Comparison of ENCODE assay signal across 10 cellular contexts in genomic region chr7:22551768-22552513, GRCh38. TPM values are rescaled to one million over a fixed set of nuclear protein-coding genes. Genes with fewer than 3 reads are reported as not detected.
DNase-seq lines count a peak whose midpoint lies in the region; ATAC-seq and TF ChIP-seq lines count a peak whose summit lies in the region.
"Had no signal": no experiment of that assay in that cellular context is flagged by ENCODE, and none has a peak within 500 bp of the region (broad histone marks: within the 10 kb centered on the region; RNA-seq: fewer than 3 reads in every experiment).

No MANE protein-coding gene starts in this region.

- H3K4me1 Mint-ChIP-seq in WTC11, result peaks cover 25% of the 10 kb centered on the region

- POLR2A ChIA-PET in WTC11 (lab: Charles Lee), result no interaction called here

- H3K9me3 ChIP-seq in aorta (ENCODE audit: control insufficient read depth, low read length), result no peaks in the 10 kb centered on the region

- no peak overlapping the region for H3K4me3 ChIP-seq in aorta (ENCODE audit: low read length in 2 of 2)

- H3K4me3 Mint-ChIP-seq in WTC11, result no peak overlapping the region

- peak; percentile 36 for DNase-seq in germinal center (ENCODE audit: low spot score)
- no peak for DNase-seq in C1 segment of cervical spinal cord (lab: John Stamatoyannopoulos, UW)
- DNase-seq in WTC11 (ENCODE audit: low spot score), result no peak
- DNase-seq in aorta, result no peak
- no peak for DNase-seq in stimulated activated CD4-positive, alpha-beta T cell treated with anti-CD3 and anti-CD28 coated beads, Interleukin-2, amount 100 ng/mL, for 48 hours
- DNase-seq: KG1, NCI-H510A treated with DMSO at 0.1 percent for 48 hours had no signal

- ATAC-seq in GM18520 (IDR thresholded peaks at IDR 0.05; ENCODE audit: unreplicated experiment) (peak; percentile 50), GM21390 (IDR thresholded peaks at IDR 0.05; ENCODE audit: unreplicated experiment) (peak; percentile 89), HG03095 (IDR thresholded peaks at IDR 0.05; ENCODE audit: unreplicated experiment) (peak; percentile 79), WTC11 (no peak), aorta (ENCODE audit: low FRiP score) (no peak)

- no peak overlapping the region for H3K27ac Mint-ChIP-seq in WTC11

- no peak for TF ChIP-seq CTCF in WTC11 (IDR thresholded peaks at IDR 0.05)

- H3K27ac ChIP-seq in aorta (ENCODE audit: low read depth in 1 of 2, low read length in 2 of 2), result no peak overlapping the region

- no peaks in the 10 kb centered on the region for H3K4me1 ChIP-seq in aorta (ENCODE audit: control insufficient read depth in 1 of 2, insufficient read depth in 2 of 2, low read length in 2 of 2)

- no peaks in the 10 kb centered on the region for H3K36me3 Mint-ChIP-seq in WTC11

- no peaks in the 10 kb centered on the region for H3K27me3 ChIP-seq in aorta (ENCODE audit: control insufficient read depth in 1 of 2, insufficient read depth in 2 of 2, low read length in 1 of 2)

- WGBS in aorta, 2 donors, result 90% methylated on average over 8 of the region's 8 CpGs

- CTCF ChIA-PET in WTC11 (lab: Charles Lee), result no interaction called here

- H3K9me3 Mint-ChIP-seq in WTC11, result no peaks in the 10 kb centered on the region; the same call in 1 of the 2 replicates

- no peaks in the 10 kb centered on the region for H3K36me3 ChIP-seq in aorta (ENCODE audit: control insufficient read depth in 1 of 2, insufficient read depth in 2 of 2, low read length in 1 of 2)

- intact Hi-C loops in aorta (cut with DNase I), result no loop called here

- H3K27me3 Mint-ChIP-seq in WTC11 (ENCODE audit: low read depth), result peaks cover 4% of the 10 kb centered on the region; the same call in 1 of the 2 replicates

TF ChIP-seq in WTC11, 78 proteins besides CTCF, POLR2A, EP300 and RAD21:
- TF ChIP-seq MAX (CRISPR knock-in tag; IDR thresholded peaks at IDR 0.05), result no peak
- TF ChIP-seq ZSCAN18 (CRISPR knock-in tag; IDR thresholded peaks at IDR 0.05), result no peak
- TF ChIP-seq SOX15 (CRISPR knock-in tag; IDR thresholded peaks at IDR 0.05), result no peak
- no peak for TF ChIP-seq SMAD4 (CRISPR knock-in tag; IDR thresholded peaks at IDR 0.05)
- TF ChIP-seq, protein P1, sequence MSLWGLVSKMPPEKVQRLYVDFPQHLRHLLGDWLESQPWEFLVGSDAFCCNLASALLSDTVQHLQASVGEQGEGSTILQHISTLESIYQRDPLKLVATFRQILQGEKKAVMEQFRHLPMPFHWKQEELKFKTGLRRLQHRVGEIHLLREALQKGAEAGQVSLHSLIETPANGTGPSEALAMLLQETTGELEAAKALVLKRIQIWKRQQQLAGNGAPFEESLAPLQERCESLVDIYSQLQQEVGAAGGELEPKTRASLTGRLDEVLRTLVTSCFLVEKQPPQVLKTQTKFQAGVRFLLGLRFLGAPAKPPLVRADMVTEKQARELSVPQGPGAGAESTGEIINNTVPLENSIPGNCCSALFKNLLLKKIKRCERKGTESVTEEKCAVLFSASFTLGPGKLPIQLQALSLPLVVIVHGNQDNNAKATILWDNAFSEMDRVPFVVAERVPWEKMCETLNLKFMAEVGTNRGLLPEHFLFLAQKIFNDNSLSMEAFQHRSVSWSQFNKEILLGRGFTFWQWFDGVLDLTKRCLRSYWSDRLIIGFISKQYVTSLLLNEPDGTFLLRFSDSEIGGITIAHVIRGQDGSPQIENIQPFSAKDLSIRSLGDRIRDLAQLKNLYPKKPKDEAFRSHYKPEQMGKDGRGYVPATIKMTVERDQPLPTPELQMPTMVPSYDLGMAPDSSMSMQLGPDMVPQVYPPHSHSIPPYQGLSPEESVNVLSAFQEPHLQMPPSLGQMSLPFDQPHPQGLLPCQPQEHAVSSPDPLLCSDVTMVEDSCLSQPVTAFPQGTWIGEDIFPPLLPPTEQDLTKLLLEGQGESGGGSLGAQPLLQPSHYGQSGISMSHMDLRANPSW (CRISPR knock-in tag; conservative IDR thresholded peaks at IDR 0.05; ENCODE audit: low read depth), result no peak
- no peak for TF ChIP-seq ZNF317 (CRISPR knock-in tag; IDR thresholded peaks at IDR 0.05; ENCODE audit: borderline replicate concordance, low read depth)
- no peak for TF ChIP-seq KAT7 (CRISPR knock-in tag; IDR thresholded peaks at IDR 0.05; ENCODE audit: borderline replicate concordance)
- TF ChIP-seq, protein P2, sequence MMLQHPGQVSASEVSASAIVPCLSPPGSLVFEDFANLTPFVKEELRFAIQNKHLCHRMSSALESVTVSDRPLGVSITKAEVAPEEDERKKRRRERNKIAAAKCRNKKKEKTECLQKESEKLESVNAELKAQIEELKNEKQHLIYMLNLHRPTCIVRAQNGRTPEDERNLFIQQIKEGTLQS (CRISPR knock-in tag; conservative IDR thresholded peaks at IDR 0.05), result no peak

RNA-seq across cellular contexts. Expression of gene STEAP1B, which starts 52.0 kb away (rescaled TPM):
- total RNA-seq in WTC11 (2021) (5.4 to 6.3 TPM (median 5.5 TPM) in 3 replicates), aorta (1 to 10 TPM; 2.8 to 5.1 TPM)
- under 1 TPM in 1 of 2 donors, not detected in 1; 0.36 TPM for polyA plus RNA-seq in aorta

Comparison
In these comparisons a context has a peak if more than half of its experiments do, and no peak if none do; other contexts are left out.
1. ATAC-seq: peak in GM18520 (single experiment), GM21390 (single experiment) and HG03095 (single experiment); none in WTC11 (single experiment) and aorta (single experiment).